Comparison of ENCODE assay signal across 3 cellular contexts in genomic region chr21:44359431-44359830, GRCh38. TPM values are rescaled to one million over a fixed set of nuclear protein-coding genes. Genes with fewer than 3 reads are reported as not detected.
"Had no signal": no experiment of that assay in that cellular context is flagged by ENCODE, and none has a peak within 500 bp of the region (broad histone marks: within the 10 kb centered on the region; RNA-seq: fewer than 3 reads in every experiment).

No MANE protein-coding gene starts in this region.

RNA-seq across cellular contexts. Expression of gene TRPM2, which starts 6.0 kb away (rescaled TPM):
- total RNA-seq: LHCN-M2, PC-9 had no signal
- polyA plus RNA-seq: SK-N-SH had no signal
